Comparison of ENCODE assay signal across 23 cellular contexts in the genomic region with DNA sequence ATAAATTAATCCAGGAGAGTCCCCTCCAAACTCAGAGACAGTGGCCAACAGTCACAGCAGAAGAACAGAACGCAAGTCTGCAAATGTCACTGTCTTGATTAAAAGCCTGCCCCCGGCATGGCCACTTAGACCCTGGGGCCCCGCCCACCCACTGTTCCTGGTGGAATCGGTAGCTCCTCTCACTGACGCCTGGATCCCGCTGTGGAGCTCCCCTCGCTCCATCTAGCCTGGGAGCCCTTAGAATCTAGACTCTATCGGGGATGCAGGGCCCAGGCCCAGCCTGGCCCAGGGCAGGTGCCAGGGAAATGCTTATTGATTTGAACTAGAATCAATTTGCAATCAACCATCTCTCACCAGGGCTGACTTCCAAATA. TPM values are rescaled to one million over a fixed set of nuclear protein-coding genes. Genes with fewer than 3 reads are reported as not detected.
"Had no signal": no experiment of that assay in that cellular context is flagged by ENCODE, and none has a peak within 500 bp of the region (broad histone marks: within the 10 kb centered on the region; RNA-seq: fewer than 3 reads in every experiment).

No MANE protein-coding gene starts in this region.

- H3K36me3 ChIP-seq: esophagus squamous epithelium, gastrocnemius medialis, pancreas, right atrium auricular region, upper lobe of left lung had no signal

- H3K27ac ChIP-seq: coronary artery, esophagus squamous epithelium, pancreas, psoas muscle, right atrium auricular region, testis, upper lobe of left lung had no signal

- ATAC-seq: activated CD4-positive, alpha-beta T cell treated with anti-CD3 and anti-CD28 coated beads for 36 hours; naive thymus-derived CD4-positive, alpha-beta T cell had no signal

- H3K4me1 ChIP-seq: pancreas, testis, upper lobe of left lung had no signal

- H3K4me3 ChIP-seq: coronary artery, esophagus squamous epithelium, gastrocnemius medialis, pancreas, psoas muscle, right atrium auricular region, testis, upper lobe of left lung had no signal

- H3K9me3 ChIP-seq: esophagus squamous epithelium, gastrocnemius medialis, pancreas, psoas muscle, right atrium auricular region, testis, upper lobe of left lung had no signal

- H3K27me3 ChIP-seq: gastrocnemius medialis, pancreas, right atrium auricular region, testis, upper lobe of left lung had no signal

- DNase-seq: activated B cell treated with CpG ODN at 0.5 μM for 24 hours; activated CD4-positive, alpha-beta T cell treated with anti-CD3 and anti-CD28 coated beads for 36 hours; activated CD4-positive, alpha-beta T cell treated with anti-CD3 and anti-CD28 coated beads, Interleukin-2, amount 50 U/mL, for 4 hours; activated CD8-positive, alpha-beta memory T cell treated with anti-CD3 and anti-CD28 coated beads for 24 hours; activated CD8-positive, alpha-beta memory T cell treated with anti-CD3 and anti-CD28 coated beads, Interleukin-2, amount 50 U/mL, for 48 hours; activated naive CD4-positive, alpha-beta T cell treated with anti-CD3 and anti-CD28 coated beads for 36 hours; activated T-cell treated with anti-CD3 and anti-CD28 coated beads, Interleukin-2, amount 50 U/mL, for 48 hours; cerebellar nuclear complex; esophagus squamous epithelium; hippocampal formation; mesendoderm; naive thymus-derived CD4-positive, alpha-beta T cell; psoas muscle; stimulated activated CD4-positive, alpha-beta T cell treated with anti-CD3 and anti-CD28 coated beads, Interleukin-12 subunit alpha, Interleukin-12 subunit beta, amount 100 ng/mL, for 4 hours; stimulated activated CD4-positive, alpha-beta T cell treated with anti-CD3 and anti-CD28 coated beads, Interleukin-4, amount 100 ng/mL, for 4 hours; T1000; testis had no signal

RNA-seq across cellular contexts. Expression of a gene that starts 42.2 kb away (rescaled TPM):
- total RNA-seq: activated B cell treated with CpG ODN at 0.5 μM for 24 hours; activated naive CD4-positive, alpha-beta T cell treated with anti-CD3 and anti-CD28 coated beads for 36 hours; esophagus squamous epithelium; gastrocnemius medialis; naive thymus-derived CD4-positive, alpha-beta T cell; neural crest cell; pancreas; psoas muscle; right atrium auricular region had no signal
- polyA plus RNA-seq: naive thymus-derived CD4-positive, alpha-beta T cell; pancreas had no signal
